10 cellular contexts compared by ENCODE assay signal in genomic region chr10:75098902-75099673, GRCh38.
"Had no signal": no experiment of that assay in that cellular context is flagged by ENCODE, and none has a peak within 500 bp of the region (broad histone marks: within the 10 kb centered on the region; RNA-seq: fewer than 3 reads in every experiment).

No MANE protein-coding gene starts in this region.

- H3K4me1 Mint-ChIP-seq: neural crest cell had no signal

- H3K36me3 ChIP-seq: left ventricle myocardium inferior, pancreas, vagina had no signal

- H3K4me1 ChIP-seq: foreskin keratinocyte, pancreas had no signal

- H3K27me3 ChIP-seq: foreskin keratinocyte, pancreas, vagina had no signal

- H3K4me3 ChIP-seq: coronary artery, left ventricle myocardium inferior, pancreas, vagina had no signal

- H3K4me3 Mint-ChIP-seq: activated B cell treated with CpG ODN at 0.5 μM for 24 hours; neural crest cell; stimulated activated naive CD8-positive, alpha-beta T cell treated with anti-CD3 and anti-CD28 coated beads, Interleukin-15, Interleukin-2, amounts not matched to agents 100 ng/mL and 50 ng/mL, for 24 hours; T-helper 2 cell treated with Interferon-gamma antibody and Interleukin-4, amounts not matched to agents 5 μg/mL and 100 μg/mL, for 36 hours had no signal

- H3K9me3 Mint-ChIP-seq: activated B cell treated with CpG ODN at 0.5 μM for 24 hours; neural crest cell; stimulated activated naive CD8-positive, alpha-beta T cell treated with anti-CD3 and anti-CD28 coated beads, Interleukin-15, Interleukin-2, amounts not matched to agents 100 ng/mL and 50 ng/mL, for 24 hours; T-helper 2 cell treated with Interferon-gamma antibody and Interleukin-4, amounts not matched to agents 5 μg/mL and 100 μg/mL, for 36 hours had no signal

- H3K27ac ChIP-seq: coronary artery, foreskin keratinocyte, left ventricle myocardium inferior, pancreas, vagina had no signal

- H3K27ac Mint-ChIP-seq: activated B cell treated with CpG ODN at 0.5 μM for 24 hours; T-helper 2 cell treated with Interferon-gamma antibody and Interleukin-4, amounts not matched to agents 5 μg/mL and 100 μg/mL, for 36 hours had no signal

- H3K9me3 ChIP-seq: left ventricle myocardium inferior, pancreas, vagina had no signal

- H3K27me3 Mint-ChIP-seq: activated B cell treated with CpG ODN at 0.5 μM for 24 hours; stimulated activated naive CD8-positive, alpha-beta T cell treated with anti-CD3 and anti-CD28 coated beads, Interleukin-15, Interleukin-2, amounts not matched to agents 100 ng/mL and 50 ng/mL, for 24 hours had no signal

- FAIRE-seq: pancreas, TTC549 had no signal
